ENCODE assay signal across 1 cellular context in genomic region chr2:113598180-113598579, GRCh38.
TF ChIP-seq lines count a peak whose summit lies in the region.

No MANE protein-coding gene starts in this region.

TF ChIP-seq in HepG2, 621 proteins besides CTCF, POLR2A, EP300 and RAD21:
- TF ChIP-seq, protein P1, sequence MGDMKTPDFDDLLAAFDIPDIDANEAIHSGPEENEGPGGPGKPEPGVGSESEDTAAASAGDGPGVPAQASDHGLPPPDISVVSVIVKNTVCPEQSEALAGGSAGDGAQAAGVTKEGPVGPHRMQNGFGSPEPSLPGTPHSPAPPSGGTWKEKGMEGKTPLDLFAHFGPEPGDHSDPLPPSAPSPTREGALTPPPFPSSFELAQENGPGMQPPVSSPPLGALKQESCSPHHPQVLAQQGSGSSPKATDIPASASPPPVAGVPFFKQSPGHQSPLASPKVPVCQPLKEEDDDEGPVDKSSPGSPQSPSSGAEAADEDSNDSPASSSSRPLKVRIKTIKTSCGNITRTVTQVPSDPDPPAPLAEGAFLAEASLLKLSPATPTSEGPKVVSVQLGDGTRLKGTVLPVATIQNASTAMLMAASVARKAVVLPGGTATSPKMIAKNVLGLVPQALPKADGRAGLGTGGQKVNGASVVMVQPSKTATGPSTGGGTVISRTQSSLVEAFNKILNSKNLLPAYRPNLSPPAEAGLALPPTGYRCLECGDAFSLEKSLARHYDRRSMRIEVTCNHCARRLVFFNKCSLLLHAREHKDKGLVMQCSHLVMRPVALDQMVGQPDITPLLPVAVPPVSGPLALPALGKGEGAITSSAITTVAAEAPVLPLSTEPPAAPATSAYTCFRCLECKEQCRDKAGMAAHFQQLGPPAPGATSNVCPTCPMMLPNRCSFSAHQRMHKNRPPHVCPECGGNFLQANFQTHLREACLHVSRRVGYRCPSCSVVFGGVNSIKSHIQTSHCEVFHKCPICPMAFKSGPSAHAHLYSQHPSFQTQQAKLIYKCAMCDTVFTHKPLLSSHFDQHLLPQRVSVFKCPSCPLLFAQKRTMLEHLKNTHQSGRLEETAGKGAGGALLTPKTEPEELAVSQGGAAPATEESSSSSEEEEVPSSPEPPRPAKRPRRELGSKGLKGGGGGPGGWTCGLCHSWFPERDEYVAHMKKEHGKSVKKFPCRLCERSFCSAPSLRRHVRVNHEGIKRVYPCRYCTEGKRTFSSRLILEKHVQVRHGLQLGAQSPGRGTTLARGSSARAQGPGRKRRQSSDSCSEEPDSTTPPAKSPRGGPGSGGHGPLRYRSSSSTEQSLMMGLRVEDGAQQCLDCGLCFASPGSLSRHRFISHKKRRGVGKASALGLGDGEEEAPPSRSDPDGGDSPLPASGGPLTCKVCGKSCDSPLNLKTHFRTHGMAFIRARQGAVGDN (CRISPR knock-in tag; IDR thresholded peaks at IDR 0.05): peak; percentile 22; the same call in 1 of the 2 replicates
- peak; percentile 32; the same call in 1 of the 2 replicates for TF ChIP-seq RARA (CRISPR knock-in tag; IDR thresholded peaks at IDR 0.05)
